In the genomic region with DNA sequence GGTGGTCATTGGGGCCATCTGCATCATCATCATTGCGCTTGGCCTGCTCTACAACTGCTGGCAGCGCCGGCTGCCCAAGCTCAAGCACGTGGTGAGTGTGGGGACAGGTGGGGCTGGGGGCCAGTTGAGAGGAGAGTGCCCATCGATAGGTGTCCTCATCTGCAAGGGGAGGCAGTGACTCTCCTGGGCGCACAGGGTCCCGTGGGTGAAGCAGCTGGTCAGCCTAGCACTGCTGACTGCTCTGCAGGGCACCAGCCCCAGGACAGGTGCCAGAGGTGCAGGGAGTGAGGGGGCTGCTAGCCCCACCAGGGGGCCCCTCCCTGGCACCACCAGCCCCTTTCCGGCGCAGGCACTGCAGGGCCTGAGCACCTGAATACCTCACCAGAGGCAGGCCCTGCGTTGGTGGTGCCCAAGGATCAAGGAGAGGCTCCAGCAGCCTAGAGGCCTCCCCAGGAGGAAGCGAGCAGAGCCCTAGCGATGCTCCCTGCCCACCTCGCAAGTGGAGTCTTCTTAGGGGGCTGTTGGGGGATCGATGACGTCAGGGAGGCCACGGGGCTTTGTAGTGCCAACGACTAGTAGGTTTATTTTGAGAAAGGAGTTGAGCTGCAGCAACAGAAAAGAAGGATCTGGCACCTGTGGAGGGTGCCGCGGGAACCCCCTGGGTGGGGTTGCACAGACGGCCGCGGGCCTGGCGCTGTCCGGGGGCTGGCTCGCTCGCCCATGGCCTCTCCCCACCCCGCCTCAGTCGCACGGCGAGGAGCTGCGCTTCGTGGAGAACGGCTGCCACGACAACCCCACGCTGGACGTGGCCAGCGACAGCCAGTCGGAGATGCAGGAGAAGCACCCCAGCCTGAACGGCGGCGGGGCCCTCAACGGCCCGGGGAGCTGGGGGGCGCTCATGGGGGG, we compare ENCODE assay signal across 8 cellular contexts. TPM values are rescaled to one million over a fixed set of nuclear protein-coding genes. Genes with fewer than 3 reads are reported as not detected.
DNase-seq lines count a peak whose midpoint lies in the region; ATAC-seq lines count a peak whose summit lies in the region.

No MANE protein-coding gene starts in this region.

- H3K4me1 ChIP-seq in ES-I3 (ENCODE audit: insufficient read depth, low read length): no peaks in the 10 kb centered on the region

- H3K36me3 Mint-ChIP-seq in activated naive CD4-positive, alpha-beta T cell treated with anti-CD3 and anti-CD28 coated beads, Interleukin-2, amount 10 ng/mL, durations not matched to agents 7 days and 5 days: peaks cover 6% of the 10 kb centered on the region

- peak overlapping the region; percentile 79 for H3K9ac ChIP-seq in ES-I3 (ENCODE audit: low read depth, low read length)

- peak; percentile 9 for ATAC-seq in GM21737 (IDR thresholded peaks at IDR 0.05; ENCODE audit: unreplicated experiment)
- peak; percentile 29 to 44 for ATAC-seq in left cardiac atrium

- peaks cover 7% of the 10 kb centered on the region for H3K27me3 Mint-ChIP-seq in activated naive CD4-positive, alpha-beta T cell treated with anti-CD3 and anti-CD28 coated beads, Interleukin-2, amount 10 ng/mL, durations not matched to agents 7 days and 5 days

- CTCF ChIA-PET in activated naive CD4-positive, alpha-beta T cell treated with anti-CD3 and anti-CD28 coated beads, Interleukin-2, amount 10 ng/mL, durations not matched to agents 7 days and 5 days (lab: Charles Lee): interaction anchor here (0.8 to 1.7 kb wide), 3 partner anchors 21 to 97 kb away, joined by 3 to 4 read pairs (median 3); no protein-coding TSS in a partner anchor

- peak; percentile 28 for DNase-seq in MV-4-11 (lab: John Stamatoyannopoulos, UW)
- DNase-seq in activated naive CD4-positive, alpha-beta T cell treated with anti-CD3 and anti-CD28 coated beads, Interleukin-2, amount 10 ng/mL, durations not matched to agents 7 days and 5 days: peak; percentile 57
- no peak for DNase-seq in left cardiac atrium
- peak; percentile 69 for DNase-seq in retina
- DNase-seq in NCI-H69 (lab: John Stamatoyannopoulos, UW): no peak
- no peak for DNase-seq in NCI-H1048 (lab: John Stamatoyannopoulos, UW)

- H3K9me3 ChIP-seq in ES-I3 (ENCODE audit: control insufficient read depth, insufficient read depth, low read length): no peaks in the 10 kb centered on the region

- no peaks in the 10 kb centered on the region for H3K9me3 Mint-ChIP-seq in activated naive CD4-positive, alpha-beta T cell treated with anti-CD3 and anti-CD28 coated beads, Interleukin-2, amount 10 ng/mL, durations not matched to agents 7 days and 5 days

- H3K36me3 ChIP-seq in ES-I3 (ENCODE audit: insufficient read depth, low read length): no peaks in the 10 kb centered on the region

- H3K4me3 Mint-ChIP-seq in activated naive CD4-positive, alpha-beta T cell treated with anti-CD3 and anti-CD28 coated beads, Interleukin-2, amount 10 ng/mL, durations not matched to agents 7 days and 5 days: peak overlapping the region; percentile 92

- H3K4me1 Mint-ChIP-seq in activated naive CD4-positive, alpha-beta T cell treated with anti-CD3 and anti-CD28 coated beads, Interleukin-2, amount 10 ng/mL, durations not matched to agents 7 days and 5 days: peaks cover 31% of the 10 kb centered on the region

- peak overlapping the region; percentile 97 for H3K27ac Mint-ChIP-seq in activated naive CD4-positive, alpha-beta T cell treated with anti-CD3 and anti-CD28 coated beads, Interleukin-2, amount 10 ng/mL, durations not matched to agents 7 days and 5 days

- intact Hi-C loops in left cardiac atrium (cut with DNase I): no loop called here

RNA-seq across cellular contexts. Expression of gene ABTB1, which starts 1.0 kb away (rescaled TPM):
- total RNA-seq in left cardiac atrium: 10 to 100 TPM; 21.8 to 34.2 TPM

RNA-seq across cellular contexts. Expression of gene PODXL2, which starts 42.8 kb away (rescaled TPM):
- total RNA-seq in left cardiac atrium: 1 to 10 TPM; 1.6 to 3.0 TPM

Comparison
In these comparisons a context has a peak if more than half of its experiments do, and no peak if none do; other contexts are left out.
1. DNase-seq: peak in MV-4-11 (single experiment), activated naive CD4-positive, alpha-beta T cell treated with anti-CD3 and anti-CD28 coated beads, Interleukin-2, amount 10 ng/mL, durations not matched to agents 7 days and 5 days (single experiment) and retina (single experiment); none in left cardiac atrium (single experiment), NCI-H69 (single experiment) and NCI-H1048 (single experiment).